In the genomic region with DNA sequence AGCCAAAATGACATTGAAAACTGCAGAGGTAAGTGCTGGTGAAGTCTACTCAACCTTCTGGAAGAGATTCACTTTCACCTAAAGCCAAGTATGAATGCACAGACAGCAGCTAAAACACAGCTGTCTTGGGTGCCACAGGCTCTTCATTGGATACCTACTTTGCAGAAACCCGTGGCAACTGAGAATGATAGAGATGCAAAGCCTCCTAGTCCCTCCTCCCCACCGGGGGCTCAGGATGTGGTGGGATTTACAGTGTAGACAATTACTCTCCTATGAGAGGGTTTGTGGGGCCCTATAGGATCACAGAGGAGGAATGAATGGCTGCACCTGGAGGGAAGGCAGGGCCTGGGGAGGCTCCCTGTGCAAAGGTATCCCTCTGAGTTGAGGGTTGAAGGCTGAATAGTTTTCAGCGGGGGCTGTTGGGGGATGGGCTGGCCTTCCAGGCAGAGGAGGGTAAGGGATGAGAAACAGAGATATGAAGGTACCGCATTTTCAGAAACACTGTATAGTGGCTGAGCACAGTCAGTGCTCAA, we compare ENCODE assay signal across 1 cellular context.
TF ChIP-seq lines count a peak whose summit lies in the region.

No MANE protein-coding gene starts in this region.

TF ChIP-seq in GM23338, 12 proteins besides CTCF, POLR2A, EP300 and RAD21 (continued from another document):
- TF ChIP-seq, protein P1, sequence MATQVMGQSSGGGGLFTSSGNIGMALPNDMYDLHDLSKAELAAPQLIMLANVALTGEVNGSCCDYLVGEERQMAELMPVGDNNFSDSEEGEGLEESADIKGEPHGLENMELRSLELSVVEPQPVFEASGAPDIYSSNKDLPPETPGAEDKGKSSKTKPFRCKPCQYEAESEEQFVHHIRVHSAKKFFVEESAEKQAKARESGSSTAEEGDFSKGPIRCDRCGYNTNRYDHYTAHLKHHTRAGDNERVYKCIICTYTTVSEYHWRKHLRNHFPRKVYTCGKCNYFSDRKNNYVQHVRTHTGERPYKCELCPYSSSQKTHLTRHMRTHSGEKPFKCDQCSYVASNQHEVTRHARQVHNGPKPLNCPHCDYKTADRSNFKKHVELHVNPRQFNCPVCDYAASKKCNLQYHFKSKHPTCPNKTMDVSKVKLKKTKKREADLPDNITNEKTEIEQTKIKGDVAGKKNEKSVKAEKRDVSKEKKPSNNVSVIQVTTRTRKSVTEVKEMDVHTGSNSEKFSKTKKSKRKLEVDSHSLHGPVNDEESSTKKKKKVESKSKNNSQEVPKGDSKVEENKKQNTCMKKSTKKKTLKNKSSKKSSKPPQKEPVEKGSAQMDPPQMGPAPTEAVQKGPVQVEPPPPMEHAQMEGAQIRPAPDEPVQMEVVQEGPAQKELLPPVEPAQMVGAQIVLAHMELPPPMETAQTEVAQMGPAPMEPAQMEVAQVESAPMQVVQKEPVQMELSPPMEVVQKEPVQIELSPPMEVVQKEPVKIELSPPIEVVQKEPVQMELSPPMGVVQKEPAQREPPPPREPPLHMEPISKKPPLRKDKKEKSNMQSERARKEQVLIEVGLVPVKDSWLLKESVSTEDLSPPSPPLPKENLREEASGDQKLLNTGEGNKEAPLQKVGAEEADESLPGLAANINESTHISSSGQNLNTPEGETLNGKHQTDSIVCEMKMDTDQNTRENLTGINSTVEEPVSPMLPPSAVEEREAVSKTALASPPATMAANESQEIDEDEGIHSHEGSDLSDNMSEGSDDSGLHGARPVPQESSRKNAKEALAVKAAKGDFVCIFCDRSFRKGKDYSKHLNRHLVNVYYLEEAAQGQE (IDR thresholded peaks at IDR 0.05; ENCODE audit: unreplicated experiment), result no peak
- TF ChIP-seq, protein P2, sequence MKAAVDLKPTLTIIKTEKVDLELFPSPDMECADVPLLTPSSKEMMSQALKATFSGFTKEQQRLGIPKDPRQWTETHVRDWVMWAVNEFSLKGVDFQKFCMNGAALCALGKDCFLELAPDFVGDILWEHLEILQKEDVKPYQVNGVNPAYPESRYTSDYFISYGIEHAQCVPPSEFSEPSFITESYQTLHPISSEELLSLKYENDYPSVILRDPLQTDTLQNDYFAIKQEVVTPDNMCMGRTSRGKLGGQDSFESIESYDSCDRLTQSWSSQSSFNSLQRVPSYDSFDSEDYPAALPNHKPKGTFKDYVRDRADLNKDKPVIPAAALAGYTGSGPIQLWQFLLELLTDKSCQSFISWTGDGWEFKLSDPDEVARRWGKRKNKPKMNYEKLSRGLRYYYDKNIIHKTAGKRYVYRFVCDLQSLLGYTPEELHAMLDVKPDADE (IDR thresholded peaks at IDR 0.05), result no peak
- TF ChIP-seq, protein P3, sequence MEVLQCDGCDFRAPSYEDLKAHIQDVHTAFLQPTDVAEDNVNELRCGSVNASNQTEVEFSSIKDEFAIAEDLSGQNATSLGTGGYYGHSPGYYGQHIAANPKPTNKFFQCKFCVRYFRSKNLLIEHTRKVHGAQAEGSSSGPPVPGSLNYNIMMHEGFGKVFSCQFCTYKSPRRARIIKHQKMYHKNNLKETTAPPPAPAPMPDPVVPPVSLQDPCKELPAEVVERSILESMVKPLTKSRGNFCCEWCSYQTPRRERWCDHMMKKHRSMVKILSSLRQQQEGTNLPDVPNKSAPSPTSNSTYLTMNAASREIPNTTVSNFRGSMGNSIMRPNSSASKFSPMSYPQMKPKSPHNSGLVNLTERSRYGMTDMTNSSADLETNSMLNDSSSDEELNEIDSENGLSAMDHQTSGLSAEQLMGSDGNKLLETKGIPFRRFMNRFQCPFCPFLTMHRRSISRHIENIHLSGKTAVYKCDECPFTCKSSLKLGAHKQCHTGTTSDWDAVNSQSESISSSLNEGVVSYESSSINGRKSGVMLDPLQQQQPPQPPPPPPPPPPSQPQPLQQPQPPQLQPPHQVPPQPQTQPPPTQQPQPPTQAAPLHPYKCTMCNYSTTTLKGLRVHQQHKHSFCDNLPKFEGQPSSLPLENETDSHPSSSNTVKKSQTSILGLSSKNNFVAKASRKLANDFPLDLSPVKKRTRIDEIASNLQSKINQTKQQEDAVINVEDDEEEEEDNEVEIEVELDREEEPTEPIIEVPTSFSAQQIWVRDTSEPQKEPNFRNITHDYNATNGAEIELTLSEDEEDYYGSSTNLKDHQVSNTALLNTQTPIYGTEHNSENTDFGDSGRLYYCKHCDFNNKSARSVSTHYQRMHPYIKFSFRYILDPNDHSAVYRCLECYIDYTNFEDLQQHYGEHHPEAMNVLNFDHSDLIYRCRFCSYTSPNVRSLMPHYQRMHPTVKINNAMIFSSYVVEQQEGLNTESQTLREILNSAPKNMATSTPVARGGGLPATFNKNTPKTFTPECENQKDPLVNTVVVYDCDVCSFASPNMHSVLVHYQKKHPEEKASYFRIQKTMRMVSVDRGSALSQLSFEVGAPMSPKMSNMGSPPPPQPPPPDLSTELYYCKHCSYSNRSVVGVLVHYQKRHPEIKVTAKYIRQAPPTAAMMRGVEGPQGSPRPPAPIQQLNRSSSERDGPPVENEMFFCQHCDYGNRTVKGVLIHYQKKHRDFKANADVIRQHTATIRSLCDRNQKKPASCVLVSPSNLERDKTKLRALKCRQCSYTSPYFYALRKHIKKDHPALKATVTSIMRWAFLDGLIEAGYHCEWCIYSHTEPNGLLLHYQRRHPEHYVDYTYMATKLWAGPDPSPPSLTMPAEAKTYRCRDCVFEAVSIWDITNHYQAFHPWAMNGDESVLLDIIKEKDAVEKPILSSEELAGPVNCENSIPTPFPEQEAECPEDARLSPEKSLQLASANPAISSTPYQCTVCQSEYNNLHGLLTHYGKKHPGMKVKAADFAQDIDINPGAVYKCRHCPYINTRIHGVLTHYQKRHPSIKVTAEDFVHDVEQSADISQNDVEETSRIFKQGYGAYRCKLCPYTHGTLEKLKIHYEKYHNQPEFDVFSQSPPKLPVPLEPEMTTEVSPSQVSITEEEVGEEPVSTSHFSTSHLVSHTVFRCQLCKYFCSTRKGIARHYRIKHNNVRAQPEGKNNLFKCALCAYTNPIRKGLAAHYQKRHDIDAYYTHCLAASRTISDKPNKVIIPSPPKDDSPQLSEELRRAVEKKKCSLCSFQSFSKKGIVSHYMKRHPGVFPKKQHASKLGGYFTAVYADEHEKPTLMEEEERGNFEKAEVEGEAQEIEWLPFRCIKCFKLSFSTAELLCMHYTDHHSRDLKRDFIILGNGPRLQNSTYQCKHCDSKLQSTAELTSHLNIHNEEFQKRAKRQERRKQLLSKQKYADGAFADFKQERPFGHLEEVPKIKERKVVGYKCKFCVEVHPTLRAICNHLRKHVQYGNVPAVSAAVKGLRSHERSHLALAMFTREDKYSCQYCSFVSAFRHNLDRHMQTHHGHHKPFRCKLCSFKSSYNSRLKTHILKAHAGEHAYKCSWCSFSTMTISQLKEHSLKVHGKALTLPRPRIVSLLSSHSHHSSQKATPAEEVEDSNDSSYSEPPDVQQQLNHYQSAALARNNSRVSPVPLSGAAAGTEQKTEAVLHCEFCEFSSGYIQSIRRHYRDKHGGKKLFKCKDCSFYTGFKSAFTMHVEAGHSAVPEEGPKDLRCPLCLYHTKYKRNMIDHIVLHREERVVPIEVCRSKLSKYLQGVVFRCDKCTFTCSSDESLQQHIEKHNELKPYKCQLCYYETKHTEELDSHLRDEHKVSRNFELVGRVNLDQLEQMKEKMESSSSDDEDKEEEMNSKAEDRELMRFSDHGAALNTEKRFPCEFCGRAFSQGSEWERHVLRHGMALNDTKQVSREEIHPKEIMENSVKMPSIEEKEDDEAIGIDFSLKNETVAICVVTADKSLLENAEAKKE (CRISPR knock-in tag; IDR thresholded peaks at IDR 0.05), result no peak
- no peak for TF ChIP-seq STAT1 (IDR thresholded peaks at IDR 0.05; ENCODE audit: unreplicated experiment)
- TF ChIP-seq EZH2phosphoT487 (IDR thresholded peaks at IDR 0.05; ENCODE audit: unreplicated experiment), result no peak
- no peak for TF ChIP-seq CREB1 (CRISPR knock-in tag; IDR thresholded peaks at IDR 0.05; ENCODE audit: low read depth)
- TF ChIP-seq ZNF331 (CRISPR knock-in tag; IDR thresholded peaks at IDR 0.05; ENCODE audit: low read depth), result no peak
- no peak for TF ChIP-seq POLR2AphosphoS5 (IDR thresholded peaks at IDR 0.05; ENCODE audit: low read depth)
